ENCODE assay signal across 16 cellular contexts in the genomic region with DNA sequence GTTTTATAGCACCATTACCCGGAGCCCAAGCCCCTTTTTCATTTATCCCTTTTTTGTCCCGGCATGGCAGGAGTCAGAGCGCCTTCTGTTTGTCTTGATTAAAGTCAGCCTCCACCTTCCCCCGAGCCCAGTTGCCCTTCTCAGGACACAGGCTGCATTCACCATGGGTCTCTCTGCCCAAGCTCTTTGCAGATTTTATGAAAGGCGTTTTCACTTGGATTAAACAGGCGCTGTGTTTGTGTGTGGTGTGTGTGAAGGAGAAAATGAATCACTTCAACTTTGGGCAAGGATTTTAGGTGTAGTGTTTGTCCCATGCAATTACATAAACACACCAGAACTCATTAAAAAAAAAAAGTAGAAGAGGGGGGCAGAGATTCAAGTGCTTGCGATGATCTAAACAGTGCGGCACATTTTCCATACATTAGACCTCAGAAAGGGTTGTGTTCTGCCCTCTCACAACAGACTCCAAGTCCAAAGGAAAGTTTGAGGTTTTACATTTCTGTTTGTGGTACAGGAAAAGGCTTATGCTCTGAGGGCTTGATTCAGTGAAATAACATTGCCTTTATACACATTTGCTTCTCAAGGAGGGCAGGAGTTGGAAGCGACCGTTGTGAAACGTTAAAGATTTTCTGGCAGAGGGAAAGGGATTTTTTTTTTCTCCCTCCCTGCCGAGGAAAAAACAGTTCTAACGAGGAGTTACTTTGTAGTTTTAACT. TPM values are rescaled to one million over a fixed set of nuclear protein-coding genes. Genes with fewer than 3 reads are reported as not detected.
DNase-seq lines count a peak whose midpoint lies in the region; ATAC-seq and TF ChIP-seq lines count a peak whose summit lies in the region.
"Had no signal": no experiment of that assay in that cellular context is flagged by ENCODE, and none has a peak within 500 bp of the region (broad histone marks: within the 10 kb centered on the region; RNA-seq: fewer than 3 reads in every experiment).

No MANE protein-coding gene starts in this region.

- H3K4me1 ChIP-seq in esophagus squamous epithelium (peaks cover 0 to 8% (median 0%) of the 10 kb centered on the region in 3 donors), mesenchymal stem cell (ENCODE audit: control insufficient read depth, insufficient read depth, low read depth, low read length) (no peaks in the 10 kb centered on the region), suprapubic skin (peaks cover 25% of the 10 kb centered on the region)

- no peak for TF ChIP-seq EP300 in suprapubic skin (IDR thresholded peaks at IDR 0.05)

- no peaks in the 10 kb centered on the region for H3K9me3 ChIP-seq in esophagus squamous epithelium
- no peaks in the 10 kb centered on the region for H3K9me3 ChIP-seq in mesenchymal stem cell (ENCODE audit: control insufficient read depth, low read length)
- H3K9me3 ChIP-seq in suprapubic skin = no peaks in the 10 kb centered on the region
- H3K9me3 ChIP-seq: spleen had no signal

- no peak overlapping the region for H2BK5ac ChIP-seq in mesenchymal stem cell (ENCODE audit: low read depth, low read length, poor library complexity, severe bottlenecking)

- H3K4me3 Mint-ChIP-seq in stimulated activated effector memory CD8-positive, alpha-beta T cell treated with anti-CD3 and anti-CD28 coated beads, Interleukin-12 subunit alpha, Interleukin-12 subunit beta, amount 100 ng/mL, for 72 hours = no peak overlapping the region
- H3K4me3 Mint-ChIP-seq: activated naive CD4-positive, alpha-beta T cell treated with anti-CD3 and anti-CD28 coated beads, Interleukin-2, amount 10 ng/mL, durations not matched to agents 7 days and 5 days; naive B cell had no signal

- WGBS in esophagus squamous epithelium, 2 donors = 42 to 46% methylated on average over 13 of the region's 13 CpGs
- 79% methylated on average over 9 of the region's 13 CpGs for WGBS in mesenchymal stem cell
- WGBS in suprapubic skin = 42% methylated on average over 13 of the region's 13 CpGs

- ATAC-seq in stimulated activated effector memory CD8-positive, alpha-beta T cell treated with anti-CD3 and anti-CD28 coated beads, Interleukin-12 subunit alpha, Interleukin-12 subunit beta, amount 100 ng/mL, for 72 hours = no peak
- ATAC-seq in HG03025 (IDR thresholded peaks at IDR 0.05; ENCODE audit: low FRiP score, unreplicated experiment) = no peak

- no peak overlapping the region for H2BK15ac ChIP-seq in mesenchymal stem cell (ENCODE audit: low read depth, poor library complexity, severe bottlenecking)

- no peak overlapping the region for H3K4me2 ChIP-seq in mesenchymal stem cell (ENCODE audit: low read length, poor library complexity, severe bottlenecking)

- H3K27ac ChIP-seq in esophagus squamous epithelium (peak overlapping the region; percentile 21 to 83 (median 62)), mesenchymal stem cell (ENCODE audit: low read length, poor library complexity, severe bottlenecking) (no peak overlapping the region), suprapubic skin (peak overlapping the region; percentile 72)
- H3K27ac ChIP-seq: spleen had no signal

- no peak overlapping the region for H3K14ac ChIP-seq in mesenchymal stem cell (ENCODE audit: low read length in 2 of 2)

- H3K18ac ChIP-seq in mesenchymal stem cell (ENCODE audit: low read depth in 1 of 2, low read length in 2 of 2) = no peak overlapping the region

- no peaks in the 10 kb centered on the region for H3K79me1 ChIP-seq in mesenchymal stem cell (replicated peaks; ENCODE audit: low read length, poor library complexity, severe bottlenecking)

- H3K36me3 Mint-ChIP-seq in stimulated activated effector memory CD8-positive, alpha-beta T cell treated with anti-CD3 and anti-CD28 coated beads, Interleukin-12 subunit alpha, Interleukin-12 subunit beta, amount 100 ng/mL, for 72 hours = no peaks in the 10 kb centered on the region
- H3K36me3 Mint-ChIP-seq: naive B cell had no signal

- intact Hi-C loops in esophagus squamous epithelium (cut with DNase I) = no loop called here

- H2BK120ac ChIP-seq in mesenchymal stem cell (ENCODE audit: low read depth, low read length) = no peak overlapping the region

- H2BK12ac ChIP-seq in mesenchymal stem cell (ENCODE audit: low read length in 2 of 2) = no peak overlapping the region

- no peak overlapping the region for H3K23ac ChIP-seq in mesenchymal stem cell (ENCODE audit: low read length in 2 of 2)

- no peaks in the 10 kb centered on the region for H3K4me1 Mint-ChIP-seq in stimulated activated effector memory CD8-positive, alpha-beta T cell treated with anti-CD3 and anti-CD28 coated beads, Interleukin-12 subunit alpha, Interleukin-12 subunit beta, amount 100 ng/mL, for 72 hours
- H3K4me1 Mint-ChIP-seq: naive B cell had no signal

- H3K27me3 ChIP-seq in esophagus squamous epithelium = peaks cover 0 to 43% (median 0%) of the 10 kb centered on the region in 4 donors
- H3K27me3 ChIP-seq in mesenchymal stem cell (ENCODE audit: control insufficient read depth in 1 of 2, insufficient read depth in 1 of 2, low read length in 2 of 2) = no peaks in the 10 kb centered on the region
- H3K27me3 ChIP-seq in suprapubic skin = peaks cover 7% of the 10 kb centered on the region

- H3K36me3 ChIP-seq in esophagus squamous epithelium = no peaks in the 10 kb centered on the region
- H3K36me3 ChIP-seq in mesenchymal stem cell (ENCODE audit: control insufficient read depth in 1 of 2, insufficient read depth in 2 of 2, low read depth in 1 of 2, low read length in 2 of 2) = no peaks in the 10 kb centered on the region
- no peaks in the 10 kb centered on the region for H3K36me3 ChIP-seq in suprapubic skin
- H3K36me3 ChIP-seq: spleen had no signal

- no peak overlapping the region for H2AK5ac ChIP-seq in mesenchymal stem cell (ENCODE audit: low read length, severe bottlenecking)

- H3K27ac Mint-ChIP-seq in stimulated activated effector memory CD8-positive, alpha-beta T cell treated with anti-CD3 and anti-CD28 coated beads, Interleukin-12 subunit alpha, Interleukin-12 subunit beta, amount 100 ng/mL, for 72 hours = no peak overlapping the region
- H3K27ac Mint-ChIP-seq: activated naive CD4-positive, alpha-beta T cell treated with anti-CD3 and anti-CD28 coated beads, Interleukin-2, amount 10 ng/mL, durations not matched to agents 7 days and 5 days had no signal

- TF ChIP-seq POLR2A in esophagus squamous epithelium (IDR thresholded peaks at IDR 0.05) (no peak), suprapubic skin (IDR thresholded peaks at IDR 0.05) (no peak)

- H4K91ac ChIP-seq in mesenchymal stem cell (ENCODE audit: low read length) = no peak overlapping the region

- H4K8ac ChIP-seq in mesenchymal stem cell (ENCODE audit: low read length) = no peak overlapping the region

- TF ChIP-seq CTCF in esophagus squamous epithelium (IDR thresholded peaks at IDR 0.05) = no peak
- TF ChIP-seq CTCF in suprapubic skin (IDR thresholded peaks at IDR 0.05) = no peak

- H2AFZ ChIP-seq in mesenchymal stem cell (ENCODE audit: low read depth, low read length) = no peak overlapping the region

- peak overlapping the region; percentile 83 for H3K9ac ChIP-seq in mesenchymal stem cell (ENCODE audit: low read length)

- peak; percentile 78 for DNase-seq in Jurkat, Clone E6-1 (ENCODE audit: low read depth, low spot score)
- DNase-seq in esophagus squamous epithelium (lab: John Stamatoyannopoulos, UW) = no peak
- DNase-seq in mesenchymal stem cell = no peak
- DNase-seq in suprapubic skin (ENCODE audit: low spot score in 2 of 2) = peak; percentile 22 to 53
- no peak for DNase-seq in stimulated activated effector memory CD8-positive, alpha-beta T cell treated with anti-CD3 and anti-CD28 coated beads, Interleukin-12 subunit alpha, Interleukin-12 subunit beta, amount 100 ng/mL, for 72 hours (ENCODE audit: low spot score in 2 of 2)
- no peak for DNase-seq in NCI-H774 (lab: John Stamatoyannopoulos, UW)
- DNase-seq in cerebellar nuclear complex (lab: John Stamatoyannopoulos, UW) = no peak
- DNase-seq: activated naive CD4-positive, alpha-beta T cell treated with anti-CD3 and anti-CD28 coated beads, Interleukin-2, amount 10 ng/mL, durations not matched to agents 7 days and 5 days; DND-41; islet precursor cell; KBM-7; naive B cell; NCI-H1694; spleen had no signal

- no peak overlapping the region for H3K4ac ChIP-seq in mesenchymal stem cell (ENCODE audit: low read depth in 1 of 2, low read length in 2 of 2)

- no peaks in the 10 kb centered on the region for H3K9me3 Mint-ChIP-seq in stimulated activated effector memory CD8-positive, alpha-beta T cell treated with anti-CD3 and anti-CD28 coated beads, Interleukin-12 subunit alpha, Interleukin-12 subunit beta, amount 100 ng/mL, for 72 hours
- H3K9me3 Mint-ChIP-seq: activated naive CD4-positive, alpha-beta T cell treated with anti-CD3 and anti-CD28 coated beads, Interleukin-2, amount 10 ng/mL, durations not matched to agents 7 days and 5 days had no signal

- peak overlapping the region; percentile 42 for H3K4me3 ChIP-seq in Jurkat, Clone E6-1 (ENCODE audit: low read length)
- H3K4me3 ChIP-seq in esophagus squamous epithelium (peak overlapping the region in 3 of 4 donors; percentile 32 to 60 (median 36)), mesenchymal stem cell (ENCODE audit: insufficient read depth in 1 of 2, low read depth in 1 of 2, low read length in 2 of 2) (peak overlapping the region in 1 of 2 experiments; percentile 74), suprapubic skin (peak overlapping the region; percentile 48)

RNA-seq across cellular contexts. Expression of gene IL16, which starts 14.5 kb away (rescaled TPM):
- 12.0 TPM for polyA plus RNA-seq in Jurkat, Clone E6-1 (2012; ENCODE audit: insufficient read depth, insufficient read length)
- total RNA-seq in esophagus squamous epithelium (10 to 100 TPM in 1 of 4 donors, 1 to 10 TPM in 3; 2.3 to 20.0 (median 4.6) TPM), suprapubic skin (10 to 100 TPM in 2 of 4 donors, 1 to 10 TPM in 2; 8.2 to 19.9 (median 13.7) TPM)
- 0.01 TPM for polyA plus RNA-seq in mesenchymal stem cell (2013, experiment 1 of 2)
- not detected for polyA plus RNA-seq in mesenchymal stem cell (2013, experiment 2 of 2)

RNA-seq across cellular contexts. Expression of gene CFAP161, which starts 48.1 kb away (rescaled TPM):
- polyA plus RNA-seq in Jurkat, Clone E6-1 (2012; ENCODE audit: insufficient read depth, insufficient read length) = not detected
- total RNA-seq in esophagus squamous epithelium (under 1 TPM in 2 of 4 donors, not detected in 2; 0.38 to 0.88 TPM), suprapubic skin (1 to 10 TPM in 1 of 4 donors, not detected in 3; 2.3 TPM)
- polyA plus RNA-seq in mesenchymal stem cell (2013, experiment 1 of 2) = not detected
- polyA plus RNA-seq in mesenchymal stem cell (2013, experiment 2 of 2) = not detected
- polyA plus RNA-seq: BJ had no signal

Comparison
In these comparisons a context has a peak if more than half of its experiments do, and no peak if none do; other contexts are left out.
1. DNase-seq: peak in Jurkat, Clone E6-1 (single experiment) and suprapubic skin (2 of 2); none in esophagus squamous epithelium (single experiment), mesenchymal stem cell (single experiment), stimulated activated effector memory CD8-positive, alpha-beta T cell treated with anti-CD3 and anti-CD28 coated beads, Interleukin-12 subunit alpha, Interleukin-12 subunit beta, amount 100 ng/mL, for 72 hours (0 of 2), NCI-H774 (single experiment) and cerebellar nuclear complex (0 of 2).